Comparison of ENCODE assay signal across 26 cellular contexts in genomic region chr10:34730726-34731125, GRCh38.
"Had no signal": no experiment of that assay in that cellular context is flagged by ENCODE, and none has a peak within 500 bp of the region (broad histone marks: within the 10 kb centered on the region; RNA-seq: fewer than 3 reads in every experiment).

No MANE protein-coding gene starts in this region.

- H3K9me3 Mint-ChIP-seq: memory B cell; naive thymus-derived CD8-positive, alpha-beta T cell; nephron; neural crest cell; stimulated activated effector memory CD8-positive, alpha-beta T cell treated with anti-CD3 and anti-CD28 coated beads, Interleukin-12 subunit alpha, Interleukin-12 subunit beta, amount 100 ng/mL, for 72 hours; stimulated activated naive CD8-positive, alpha-beta T cell treated with anti-CD3 and anti-CD28 coated beads, Interleukin-15, Interleukin-2, amounts not matched to agents 100 ng/mL and 50 ng/mL, for 24 hours had no signal

- H3K4me1 Mint-ChIP-seq: memory B cell; naive thymus-derived CD8-positive, alpha-beta T cell; stimulated activated effector memory CD8-positive, alpha-beta T cell treated with anti-CD3 and anti-CD28 coated beads, Interleukin-12 subunit alpha, Interleukin-12 subunit beta, amount 100 ng/mL, for 72 hours had no signal

- H3K4me1 ChIP-seq: spleen had no signal

- ATAC-seq: naive thymus-derived CD8-positive, alpha-beta T cell; pancreas; right cardiac atrium; sciatic nerve; stimulated activated effector memory CD8-positive, alpha-beta T cell treated with anti-CD3 and anti-CD28 coated beads, Interleukin-12 subunit alpha, Interleukin-12 subunit beta, amount 100 ng/mL, for 72 hours; upper lobe of right lung had no signal

- H3K27me3 ChIP-seq: pancreas, spleen, suprapubic skin, tibial artery, upper lobe of right lung had no signal

- H3K4me3 Mint-ChIP-seq: memory B cell; naive thymus-derived CD8-positive, alpha-beta T cell; nephron; neural crest cell; stimulated activated effector memory CD8-positive, alpha-beta T cell treated with anti-CD3 and anti-CD28 coated beads, Interleukin-12 subunit alpha, Interleukin-12 subunit beta, amount 100 ng/mL, for 72 hours; stimulated activated naive CD8-positive, alpha-beta T cell treated with anti-CD3 and anti-CD28 coated beads, Interleukin-15, Interleukin-2, amounts not matched to agents 100 ng/mL and 50 ng/mL, for 24 hours had no signal

- H3K27me3 Mint-ChIP-seq: memory B cell; stimulated activated naive CD8-positive, alpha-beta T cell treated with anti-CD3 and anti-CD28 coated beads, Interleukin-15, Interleukin-2, amounts not matched to agents 100 ng/mL and 50 ng/mL, for 24 hours had no signal

- H3K36me3 Mint-ChIP-seq: memory B cell; naive thymus-derived CD8-positive, alpha-beta T cell; stimulated activated effector memory CD8-positive, alpha-beta T cell treated with anti-CD3 and anti-CD28 coated beads, Interleukin-12 subunit alpha, Interleukin-12 subunit beta, amount 100 ng/mL, for 72 hours had no signal

- H3K27ac ChIP-seq: left ventricle myocardium inferior, pancreas, prostate gland, spleen, suprapubic skin, thoracic aorta, tibial artery, upper lobe of right lung had no signal

- H3K9me3 ChIP-seq: left ventricle myocardium inferior, pancreas, prostate gland, spleen, suprapubic skin, thoracic aorta, tibial artery, upper lobe of right lung had no signal

- H3K4me3 ChIP-seq: left ventricle myocardium inferior, lung, pancreas, prostate gland, spleen, suprapubic skin, thoracic aorta, tibial artery, upper lobe of right lung had no signal

- H3K27ac Mint-ChIP-seq: memory B cell; naive thymus-derived CD8-positive, alpha-beta T cell; stimulated activated effector memory CD8-positive, alpha-beta T cell treated with anti-CD3 and anti-CD28 coated beads, Interleukin-12 subunit alpha, Interleukin-12 subunit beta, amount 100 ng/mL, for 72 hours; stimulated activated naive CD8-positive, alpha-beta T cell treated with anti-CD3 and anti-CD28 coated beads, Interleukin-15, Interleukin-2, amounts not matched to agents 100 ng/mL and 50 ng/mL, for 24 hours had no signal

- DNase-seq: islet precursor cell; left ventricle myocardium inferior; naive thymus-derived CD8-positive, alpha-beta T cell; nucleus accumbens; pancreas; posterior cingulate gyrus; retina; right cardiac atrium; small intestine; spleen; stimulated activated CD4-positive, alpha-beta T cell treated with anti-CD3 and anti-CD28 coated beads, Interleukin-4, amount 100 ng/mL, for 24 hours; stimulated activated naive CD4-positive, alpha-beta T cell; tibial artery; trophoblast cell; upper lobe of right lung had no signal

- H3K36me3 ChIP-seq: left ventricle myocardium inferior, pancreas, prostate gland, spleen, suprapubic skin, thoracic aorta, tibial artery, upper lobe of right lung had no signal

- FAIRE-seq: pancreas, small intestine, urothelium cell line had no signal
